12 cellular contexts compared by ENCODE assay signal in the genomic region with DNA sequence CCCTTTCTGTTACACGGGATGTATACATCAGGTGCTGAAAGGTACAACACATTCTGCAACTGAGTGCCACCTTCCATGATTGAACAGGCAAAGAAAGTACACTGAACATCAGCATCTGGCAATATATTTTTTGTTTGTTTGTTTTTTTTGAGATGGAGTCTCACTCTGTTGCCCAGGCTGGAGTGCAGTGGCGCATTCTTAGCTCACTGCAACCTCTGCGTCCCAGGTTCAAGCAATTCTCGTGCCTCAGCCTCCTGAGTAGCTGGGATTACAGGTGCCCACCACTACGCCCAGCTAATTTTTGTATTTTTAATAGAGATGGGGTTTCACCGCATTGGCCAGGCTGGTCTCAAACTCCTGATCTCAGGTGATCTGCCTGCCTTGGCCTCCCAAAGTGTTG. TPM values are rescaled to one million over a fixed set of nuclear protein-coding genes. Genes with fewer than 3 reads are reported as not detected.
"Had no signal": no experiment of that assay in that cellular context is flagged by ENCODE, and none has a peak within 500 bp of the region (broad histone marks: within the 10 kb centered on the region; RNA-seq: fewer than 3 reads in every experiment).

No MANE protein-coding gene starts in this region.

RNA-seq across cellular contexts. Expression of a gene that starts 5.3 kb away (rescaled TPM):
- total RNA-seq: bronchial epithelial cell had no signal

RNA-seq across cellular contexts. Expression of a gene that starts 42.4 kb away (rescaled TPM):
- total RNA-seq: chondrocyte; epithelial cell of proximal tubule; esophagus squamous epithelium; lower leg skin; natural killer cell treated with Interleukin-12 subunit alpha and Interleukin-12 subunit beta and Interleukin-15 and Interleukin-18, amount 100 ng/mL, for 72 hours; omental fat pad; prostate gland; right lobe of liver; suprapubic skin; tibial nerve; urinary bladder had no signal
- polyA plus RNA-seq: urinary bladder had no signal
